22 cellular contexts compared by ENCODE assay signal in the genomic region with DNA sequence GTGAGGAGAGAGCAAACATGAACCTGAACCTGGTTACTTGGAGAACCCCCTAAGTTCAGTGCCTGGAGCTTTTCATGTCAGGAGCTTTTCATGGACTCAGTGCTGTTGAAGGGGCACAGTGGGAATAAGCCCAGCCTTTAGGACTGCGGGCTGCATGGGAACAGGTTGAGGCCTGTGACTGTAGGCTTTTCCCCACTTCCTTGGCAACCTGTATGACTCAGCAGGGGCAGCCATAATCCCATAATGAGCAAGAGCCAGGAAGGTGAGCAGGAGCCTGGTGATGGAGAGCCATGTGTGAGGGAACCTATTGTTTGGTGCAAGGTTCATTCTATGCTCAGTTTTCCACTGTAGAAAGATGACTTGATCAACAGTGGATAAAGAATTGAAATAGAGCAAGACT. TPM values are rescaled to one million over a fixed set of nuclear protein-coding genes. Genes with fewer than 3 reads are reported as not detected.
"Had no signal": no experiment of that assay in that cellular context is flagged by ENCODE, and none has a peak within 500 bp of the region (broad histone marks: within the 10 kb centered on the region; RNA-seq: fewer than 3 reads in every experiment).

No MANE protein-coding gene starts in this region.

- H3K4me3 ChIP-seq: body of pancreas, prostate gland, suprapubic skin had no signal

- H3K9me3 Mint-ChIP-seq: activated T-cell treated with anti-CD3 and anti-CD28 coated beads, Interleukin-2, amount 50 U/mL, for 24 hours; type B pancreatic cell had no signal

- H3K9me3 ChIP-seq: body of pancreas, prostate gland, suprapubic skin had no signal

- H3K36me3 Mint-ChIP-seq: activated CD8-positive, alpha-beta memory T cell treated with anti-CD3 and anti-CD28 coated beads, Interleukin-2, amount 10 ng/mL, durations not matched to agents 7 days and 5 days; immature natural killer cell; natural killer cell treated with Interleukin-12 subunit alpha and Interleukin-12 subunit beta and Interleukin-15 and Interleukin-18, amount 100 ng/mL, for 72 hours; type B pancreatic cell had no signal

- H3K27ac ChIP-seq: body of pancreas, prostate gland, suprapubic skin had no signal

- H3K4me1 Mint-ChIP-seq: activated CD8-positive, alpha-beta memory T cell treated with anti-CD3 and anti-CD28 coated beads, Interleukin-2, amount 10 ng/mL, durations not matched to agents 7 days and 5 days; immature natural killer cell had no signal

- DNase-seq: activated CD4-positive, alpha-beta T cell treated with anti-CD3 and anti-CD28 coated beads for 1 hour; activated CD4-positive, alpha-beta T cell treated with anti-CD3 and anti-CD28 coated beads, Interleukin-2, amount 50 U/mL, for 48 hours; activated CD8-positive, alpha-beta memory T cell treated with anti-CD3 and anti-CD28 coated beads, Interleukin-2, amount 10 ng/mL, durations not matched to agents 7 days and 5 days; activated effector memory CD4-positive, alpha-beta T cell treated with anti-CD3 and anti-CD28 coated beads, Interleukin-2, amount 50 U/mL, for 16 hours; activated T-cell treated with anti-CD3 and anti-CD28 coated beads, Interleukin-2, amount 50 U/mL, for 24 hours; amniotic stem cell; body of pancreas; effector memory CD4-positive, alpha-beta T cell; erythroblast; immature natural killer cell; nucleus accumbens; stimulated activated CD4-positive, alpha-beta T cell treated with anti-CD3 and anti-CD28 coated beads, Interleukin-2, amount 100 ng/mL, for 48 hours; stimulated activated naive CD8-positive, alpha-beta T cell treated with anti-CD3 and anti-CD28 coated beads, Interleukin-15, Interleukin-2, amounts not matched to agents 100 U/mL and 50 U/mL, for 24 hours; T-helper 2 cell had no signal

- H3K27me3 Mint-ChIP-seq: type B pancreatic cell had no signal

- H3K4me1 ChIP-seq: body of pancreas, prostate gland had no signal

- H3K27me3 ChIP-seq: body of pancreas had no signal

- H3K36me3 ChIP-seq: prostate gland, suprapubic skin had no signal

- H3K4me3 Mint-ChIP-seq: activated CD8-positive, alpha-beta memory T cell treated with anti-CD3 and anti-CD28 coated beads, Interleukin-2, amount 10 ng/mL, durations not matched to agents 7 days and 5 days; activated T-cell treated with anti-CD3 and anti-CD28 coated beads, Interleukin-2, amount 50 U/mL, for 24 hours; immature natural killer cell; natural killer cell treated with Interleukin-12 subunit alpha and Interleukin-12 subunit beta and Interleukin-15 and Interleukin-18, amount 100 ng/mL, for 72 hours; type B pancreatic cell had no signal

- ATAC-seq: activated CD8-positive, alpha-beta memory T cell treated with anti-CD3 and anti-CD28 coated beads, Interleukin-2, amount 10 ng/mL, durations not matched to agents 7 days and 5 days; activated naive CD4-positive, alpha-beta T cell treated with anti-CD3 and anti-CD28 coated beads, Interleukin-2, amount 50 U/mL, for 72 hours; body of pancreas; natural killer cell treated with Interleukin-12 subunit alpha and Interleukin-12 subunit beta and Interleukin-15 and Interleukin-18, amount 100 ng/mL, for 72 hours; sciatic nerve; stimulated activated naive CD8-positive, alpha-beta T cell treated with anti-CD3 and anti-CD28 coated beads, Interleukin-15, Interleukin-2, amounts not matched to agents 100 U/mL and 50 U/mL, for 24 hours had no signal

- H3K27ac Mint-ChIP-seq: activated CD8-positive, alpha-beta memory T cell treated with anti-CD3 and anti-CD28 coated beads, Interleukin-2, amount 10 ng/mL, durations not matched to agents 7 days and 5 days; activated naive CD4-positive, alpha-beta T cell treated with anti-CD3 and anti-CD28 coated beads, Interleukin-2, amount 50 U/mL, for 72 hours; activated T-cell treated with anti-CD3 and anti-CD28 coated beads, Interleukin-2, amount 50 U/mL, for 24 hours; immature natural killer cell; natural killer cell treated with Interleukin-12 subunit alpha and Interleukin-12 subunit beta and Interleukin-15 and Interleukin-18, amount 100 ng/mL, for 72 hours; type B pancreatic cell had no signal

RNA-seq across cellular contexts. Expression of a gene that starts 23.4 kb away (rescaled TPM):
- total RNA-seq: activated CD8-positive, alpha-beta memory T cell treated with anti-CD3 and anti-CD28 coated beads, Interleukin-2, amount 10 ng/mL, durations not matched to agents 7 days and 5 days; activated naive CD4-positive, alpha-beta T cell treated with anti-CD3 and anti-CD28 coated beads, Interleukin-2, amount 50 U/mL, for 72 hours; body of pancreas; glomerular endothelial cell; lung microvascular endothelial cell; natural killer cell treated with Interleukin-12 subunit alpha and Interleukin-12 subunit beta and Interleukin-15 and Interleukin-18, amount 100 ng/mL, for 72 hours; sciatic nerve had no signal
- polyA plus RNA-seq: immature natural killer cell had no signal
